ENCODE assay signal across 8 cellular contexts in the genomic region with DNA sequence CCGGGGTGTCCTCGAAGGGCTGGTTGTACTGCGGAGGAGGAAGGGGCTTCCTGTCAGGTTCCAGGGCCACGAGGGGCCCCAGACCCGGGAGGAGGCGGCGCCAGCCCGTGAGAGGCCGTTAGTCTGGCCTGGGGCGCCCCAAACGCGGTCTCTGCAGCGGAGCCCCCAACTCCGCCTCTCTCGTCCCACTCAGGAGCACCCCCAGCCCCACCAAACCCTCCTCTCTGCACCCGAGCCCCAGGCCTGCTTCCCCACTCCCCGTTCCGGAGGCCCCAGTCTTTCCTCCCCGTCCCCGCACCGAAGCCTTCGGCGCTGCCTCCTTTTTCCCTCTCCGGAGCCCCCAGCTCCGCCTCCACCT. TPM values are rescaled to one million over a fixed set of nuclear protein-coding genes. Genes with fewer than 3 reads are reported as not detected.
DNase-seq lines count a peak whose midpoint lies in the region; ATAC-seq and TF ChIP-seq lines count a peak whose summit lies in the region.

No MANE protein-coding gene starts in this region.

- H3K27me3 ChIP-seq in spleen (replicated peaks in 1 of 7): peaks cover 0 to 16% (median 0%) of the 10 kb centered on the region in 7 donors

- H3K36me3 ChIP-seq in spleen: peaks cover 0 to 21% (median 0%) of the 10 kb centered on the region in 6 donors

- no peak for TF ChIP-seq POLR2A in spleen (IDR thresholded peaks at IDR 0.05)

- TF ChIP-seq CTCF in glutamatergic neuron (IDR thresholded peaks at IDR 0.05; ENCODE audit: partially characterized antibody, unreplicated experiment): no peak
- TF ChIP-seq CTCF in spleen (IDR thresholded peaks at IDR 0.05 in 8 of 11, conservative IDR thresholded peaks at IDR 0.05 in 3 of 11): no peak

- DNase-seq in DMS 273 (lab: John Stamatoyannopoulos, UW; ENCODE audit: unreplicated experiment): peak; percentile 44
- no peak for DNase-seq in DMS 273 treated with DMSO at 0.1 percent for 48 hours (lab: John Stamatoyannopoulos, UW)
- no peak for DNase-seq in glutamatergic neuron
- no peak for DNase-seq in spleen
- no peak for DNase-seq in T1000 (lab: John Stamatoyannopoulos, UW)
- no peak for DNase-seq in HCEC 1CT

- no peaks in the 10 kb centered on the region for H3K36me3 Mint-ChIP-seq in glutamatergic neuron (ENCODE audit: unreplicated experiment)

- no peaks in the 10 kb centered on the region for H3K9me3 ChIP-seq in spleen

- H3K27ac Mint-ChIP-seq in glutamatergic neuron (ENCODE audit: unreplicated experiment): no peak overlapping the region

- H3K4me1 Mint-ChIP-seq in glutamatergic neuron (ENCODE audit: low read depth, unreplicated experiment): peaks cover 6% of the 10 kb centered on the region

- WGBS in spleen, 5 donors: 1 to 4% (median 1%) methylated on average over 23 to 25 of the region's 25 CpGs

- H3K27ac ChIP-seq in spleen: peak overlapping the region in 3 of 8 donors; percentile 68 to 77 (median 76)

- ATAC-seq in SK-N-SH treated with all-trans-retinoic acid at 6 μM for 48 hours (peak; percentile 16), HG02759 (IDR thresholded peaks at IDR 0.05; ENCODE audit: unreplicated experiment) (no peak)

- peaks cover 8 to 42% (median 29%) of the 10 kb centered on the region in 6 donors for H3K4me1 ChIP-seq in spleen

- peak overlapping the region; percentile 98 for H3K4me3 Mint-ChIP-seq in glutamatergic neuron (ENCODE audit: unreplicated experiment)

- peaks cover 4% of the 10 kb centered on the region for H3K27me3 Mint-ChIP-seq in glutamatergic neuron (ENCODE audit: unreplicated experiment)

- peak overlapping the region; percentile 53 to 90 (median 80) for H3K4me3 ChIP-seq in spleen

- H3K9me3 Mint-ChIP-seq in glutamatergic neuron (ENCODE audit: unreplicated experiment): no peaks in the 10 kb centered on the region

- intact Hi-C loops in spleen (cut with DNase I; ENCODE audit: low total_unique reads): no loop called here

TF ChIP-seq in SK-N-SH treated with all-trans-retinoic acid at 6 μM for 48 hours, 23 proteins besides CTCF, POLR2A, EP300 and RAD21:
- TF ChIP-seq, protein P1, sequence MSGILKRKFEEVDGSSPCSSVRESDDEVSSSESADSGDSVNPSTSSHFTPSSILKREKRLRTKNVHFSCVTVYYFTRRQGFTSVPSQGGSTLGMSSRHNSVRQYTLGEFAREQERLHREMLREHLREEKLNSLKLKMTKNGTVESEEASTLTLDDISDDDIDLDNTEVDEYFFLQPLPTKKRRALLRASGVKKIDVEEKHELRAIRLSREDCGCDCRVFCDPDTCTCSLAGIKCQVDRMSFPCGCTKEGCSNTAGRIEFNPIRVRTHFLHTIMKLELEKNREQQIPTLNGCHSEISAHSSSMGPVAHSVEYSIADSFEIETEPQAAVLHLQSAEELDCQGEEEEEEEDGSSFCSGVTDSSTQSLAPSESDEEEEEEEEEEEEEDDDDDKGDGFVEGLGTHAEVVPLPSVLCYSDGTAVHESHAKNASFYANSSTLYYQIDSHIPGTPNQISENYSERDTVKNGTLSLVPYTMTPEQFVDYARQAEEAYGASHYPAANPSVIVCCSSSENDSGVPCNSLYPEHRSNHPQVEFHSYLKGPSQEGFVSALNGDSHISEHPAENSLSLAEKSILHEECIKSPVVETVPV (CRISPR knock-in tag; IDR thresholded peaks at IDR 0.05): no peak
- no peak for TF ChIP-seq PPARA (CRISPR knock-in tag; IDR thresholded peaks at IDR 0.05; ENCODE audit: borderline replicate concordance)
- TF ChIP-seq OSR1 (CRISPR knock-in tag; IDR thresholded peaks at IDR 0.05): no peak

RNA-seq across cellular contexts. Expression of a gene that starts 0.5 kb away (rescaled TPM):
- 6.9 TPM for total RNA-seq in glutamatergic neuron (ENCODE audit: unreplicated experiment)
- 1 to 10 TPM; 1.4 to 7.4 (median 5.2) TPM for total RNA-seq in spleen
- 1 to 10 TPM; 2.2 to 5.6 (median 2.9) TPM for polyA plus RNA-seq in spleen
